In the genomic region with DNA sequence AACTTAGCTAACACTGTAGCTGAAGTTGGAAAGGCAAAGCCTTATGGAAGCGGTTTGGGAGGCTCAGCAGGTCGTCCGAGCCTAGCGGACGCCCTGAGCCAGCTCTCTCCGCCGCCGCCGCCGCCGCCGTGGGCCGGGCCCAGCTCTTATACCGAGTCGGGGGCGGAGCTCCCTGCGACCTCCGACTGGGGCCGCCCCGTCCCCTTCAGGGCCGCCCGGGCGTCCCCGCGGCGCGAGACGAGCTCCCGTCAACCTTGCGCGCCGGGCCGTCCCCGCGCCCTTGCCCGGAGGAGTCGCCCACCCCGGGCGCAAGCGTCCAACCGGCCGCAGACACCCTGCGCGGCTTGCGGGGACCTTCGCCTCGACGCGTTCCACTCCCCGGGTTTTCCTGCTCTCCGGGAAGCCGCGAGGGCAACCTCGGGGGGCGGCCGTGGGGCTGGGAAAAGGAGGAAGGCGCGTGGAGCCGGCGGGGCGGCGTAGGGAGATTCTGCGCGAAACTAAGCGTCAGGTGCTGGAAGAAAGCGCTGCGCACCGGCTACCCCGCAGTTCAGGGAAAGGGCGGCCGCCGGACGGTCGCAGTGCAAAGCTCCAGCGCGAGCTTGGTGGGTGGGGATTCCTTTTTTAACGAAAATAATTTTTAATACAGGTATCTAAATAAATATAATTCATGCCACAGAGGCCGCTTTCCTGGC, we compare ENCODE assay signal across 8 cellular contexts. TPM values are rescaled to one million over a fixed set of nuclear protein-coding genes. Genes with fewer than 3 reads are reported as not detected.
DNase-seq lines count a peak whose midpoint lies in the region; ATAC-seq, FAIRE-seq and TF ChIP-seq lines count a peak whose summit lies in the region.

A gene with protein sequence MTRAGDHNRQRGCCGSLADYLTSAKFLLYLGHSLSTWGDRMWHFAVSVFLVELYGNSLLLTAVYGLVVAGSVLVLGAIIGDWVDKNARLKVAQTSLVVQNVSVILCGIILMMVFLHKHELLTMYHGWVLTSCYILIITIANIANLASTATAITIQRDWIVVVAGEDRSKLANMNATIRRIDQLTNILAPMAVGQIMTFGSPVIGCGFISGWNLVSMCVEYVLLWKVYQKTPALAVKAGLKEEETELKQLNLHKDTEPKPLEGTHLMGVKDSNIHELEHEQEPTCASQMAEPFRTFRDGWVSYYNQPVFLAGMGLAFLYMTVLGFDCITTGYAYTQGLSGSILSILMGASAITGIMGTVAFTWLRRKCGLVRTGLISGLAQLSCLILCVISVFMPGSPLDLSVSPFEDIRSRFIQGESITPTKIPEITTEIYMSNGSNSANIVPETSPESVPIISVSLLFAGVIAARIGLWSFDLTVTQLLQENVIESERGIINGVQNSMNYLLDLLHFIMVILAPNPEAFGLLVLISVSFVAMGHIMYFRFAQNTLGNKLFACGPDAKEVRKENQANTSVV (minus strand): TSS at position 125 of the 692 bp plus-strand sequence. CDS start 326 bp downstream, outside the sequence.

- no peaks in the 10 kb centered on the region for H3K36me3 ChIP-seq in endothelial cell of umbilical vein (ENCODE audit: control insufficient read depth in 2 of 2, extremely low read depth in 1 of 2, insufficient read depth in 2 of 2, low read length in 2 of 2)

- peak within 1 kb of the TSS; percentile 85 for H3K4me2 ChIP-seq in endothelial cell of umbilical vein (ENCODE audit: insufficient read depth, low read length)

- H4K20me1 ChIP-seq in endothelial cell of umbilical vein (replicated peaks; ENCODE audit: control insufficient read depth, extremely low read depth, insufficient read depth, low read length): no peaks in the 10 kb centered on the region

- intact Hi-C loops in endothelial cell of umbilical vein (cut with micrococcal nuclease): loop anchor here (1.0 to 2.0 kb wide), 2 partner anchors 32 to 140 kb away; a partner anchor contains a TSS

- H3K27ac ChIP-seq in endothelial cell of umbilical vein (ENCODE audit: insufficient read depth, low read depth, low read length): no peak within 1 kb of the TSS

- peak within 1 kb of the TSS; percentile 51 for H3K9ac ChIP-seq in endothelial cell of umbilical vein (replicated peaks; ENCODE audit: extremely low read depth, insufficient read depth, low read length)

- dilution Hi-C loops in endothelial cell of umbilical vein (cut with MboI; ENCODE audit: extremely low pct_ligation_motif_present, low sequenced_read_pairs): no loop called here

- DNase-seq in NCI-H774 (lab: John Stamatoyannopoulos, UW) (peak; percentile 77), activated T-cell treated with anti-CD3 and anti-CD28 coated beads for 1 hour (ENCODE audit: low read depth) (peak; percentile 48), endothelial cell of umbilical vein (ENCODE audit: low read depth, low spot score) (peak; percentile 86), midbrain (lab: John Stamatoyannopoulos, UW) (peak; percentile 73)
- peak; percentile 9 to 24 for DNase-seq in stimulated activated CD8-positive, alpha-beta memory T cell treated with anti-CD3 and anti-CD28 coated beads, Interleukin-15, amount 100 ng/mL, for 4 hours (ENCODE audit: low read depth in 2 of 2)

- no peaks in the 10 kb centered on the region for H3K9me1 ChIP-seq in endothelial cell of umbilical vein (replicated peaks; ENCODE audit: control insufficient read depth, extremely low read depth, insufficient read depth, low read length)

- FAIRE-seq in endothelial cell of umbilical vein (lab: Jason Lieb, UNC): no peak

- TF ChIP-seq POLR2A in endothelial cell of umbilical vein (IDR thresholded peaks at IDR 0.05; ENCODE audit: low read depth, low read length): peak; percentile 65

- no peaks in the 10 kb centered on the region for H3K27me3 ChIP-seq in endothelial cell of umbilical vein (ENCODE audit: control insufficient read depth in 2 of 2, insufficient read depth in 2 of 2, low read length in 2 of 2)

- BruUV-seq in endothelial cell of umbilical vein (replicated peaks; lab: Mats Ljungman, UMichigan): no TSS peak

- peaks cover 13% of the 10 kb centered on the region for H3K4me1 ChIP-seq in endothelial cell of umbilical vein (ENCODE audit: control insufficient read depth, extremely low read depth, insufficient read depth, low read length)

- peak within 1 kb of the TSS; percentile 33 for H3K4me3 ChIP-seq in GM12875 (ENCODE audit: low read depth, low read length)
- peak within 1 kb of the TSS; percentile 53 to 79 (median 75) for H3K4me3 ChIP-seq in endothelial cell of umbilical vein (replicated peaks in 1 of 3; ENCODE audit: insufficient read depth in 1 of 3, low read depth in 1 of 3, low read length in 3 of 3)

- H2AFZ ChIP-seq in endothelial cell of umbilical vein (ENCODE audit: low read depth, low read length): peak within 1 kb of the TSS; percentile 96

- no peaks in the 10 kb centered on the region for H3K9me3 ChIP-seq in endothelial cell of umbilical vein (replicated peaks; ENCODE audit: control insufficient read depth, insufficient read depth, low read length)

- POLR2A ChIA-PET in endothelial cell of umbilical vein (lab: Charles Lee): interaction anchor here (0.6 to 1.6 kb wide), 3 partner anchors 27 to 139 kb away, joined by 3 to 9 read pairs (median 4); no protein-coding TSS in a partner anchor

- TF ChIP-seq CTCF in GM12875 (IDR thresholded peaks at IDR 0.05; ENCODE audit: borderline replicate concordance, insufficient read depth, low read depth, low read length): no peak
- TF ChIP-seq CTCF in endothelial cell of umbilical vein (IDR thresholded peaks at IDR 0.05; ENCODE audit: extremely low read depth in 1 of 2, insufficient read depth in 1 of 2, low read depth in 1 of 2, low read length in 2 of 2): no peak

- peak; percentile 53 for ATAC-seq in HG02970 (IDR thresholded peaks at IDR 0.05; ENCODE audit: low FRiP score, unreplicated experiment)
- ATAC-seq in GM19035 (IDR thresholded peaks at IDR 0.05; ENCODE audit: unreplicated experiment): no peak

- H3K79me2 ChIP-seq in endothelial cell of umbilical vein (ENCODE audit: control insufficient read depth, insufficient read depth, low read length): no peaks in the 10 kb centered on the region

- CTCF ChIA-PET in endothelial cell of umbilical vein (lab: Charles Lee): interaction anchor here (0.6 to 2.0 kb wide), 9 partner anchors 11 to 182 kb away, joined by 3 to 10 read pairs (median 3); a partner anchor contains a TSS

TF ChIP-seq in endothelial cell of umbilical vein, 7 proteins besides CTCF, POLR2A, EP300 and RAD21:
- TF ChIP-seq POLR2AphosphoS5 (IDR thresholded peaks at IDR 0.05; ENCODE audit: insufficient read depth, low read depth, low read length) (peak; percentile 51), GATA2 (IDR thresholded peaks at IDR 0.05; ENCODE audit: insufficient read depth, insufficient read length, low read depth, low read length) (no peak)
TF ChIP-seq in endothelial cell of umbilical vein: peak in this region for 1.

RNA-seq across cellular contexts. Expression of the gene that starts here (rescaled TPM):
- 5.7 and 8.5 TPM in 2 replicates for total RNA-seq in endothelial cell of umbilical vein
- polyA plus RNA-seq in endothelial cell of umbilical vein: 12.2 and 15.1 TPM in 2 replicates
- 11.3 and 11.8 TPM in 2 replicates for polyA plus RNA-seq in endothelial cell of umbilical vein (2011; cell fraction: cytosol; rRNA removed)
- polyA plus RNA-seq in endothelial cell of umbilical vein (2011; cell fraction: nucleus; rRNA removed): 16.8 and 17.7 TPM in 2 replicates
- 35.3 and 43.0 TPM in 2 replicates for polyA plus RNA-seq in endothelial cell of umbilical vein (2012)
- polyA minus RNA-seq in endothelial cell of umbilical vein: 45.7 and 55.9 TPM in 2 replicates
- not detected for polyA minus RNA-seq in endothelial cell of umbilical vein (2011; cell fraction: cytosol; rRNA and poly(A)+ RNA removed)
- polyA minus RNA-seq in endothelial cell of umbilical vein (2011; cell fraction: nucleus; rRNA and poly(A)+ RNA removed): 19.9 and 26.5 TPM in 2 replicates

Comparison
In these comparisons a context has a peak if more than half of its experiments do, and no peak if none do; other contexts are left out.
1. DNase-seq: peak in every context shown above with its lines; median percentile 86 in endothelial cell of umbilical vein; 77 in NCI-H774; 73 in midbrain; 48 in activated T-cell treated with anti-CD3 and anti-CD28 coated beads for 1 hour; 16 in stimulated activated CD8-positive, alpha-beta memory T cell treated with anti-CD3 and anti-CD28 coated beads, Interleukin-15, amount 100 ng/mL, for 4 hours.